ENCODE assay signal across 9 cellular contexts in genomic region chr15:60396560-60396963, GRCh38. TPM values are rescaled to one million over a fixed set of nuclear protein-coding genes. Genes with fewer than 3 reads are reported as not detected.
DNase-seq lines count a peak whose midpoint lies in the region; ATAC-seq and TF ChIP-seq lines count a peak whose summit lies in the region.
"Had no signal": no experiment of that assay in that cellular context is flagged by ENCODE, and none has a peak within 500 bp of the region (broad histone marks: within the 10 kb centered on the region; RNA-seq: fewer than 3 reads in every experiment).

No MANE protein-coding gene starts in this region.

- no peak for ATAC-seq in activated naive CD4-positive, alpha-beta T cell treated with anti-CD3 and anti-CD28 coated beads, Interleukin-2, amount 50 U/mL, for 72 hours
- no peak for ATAC-seq in upper lobe of right lung
- no peak for ATAC-seq in GM18498 (IDR thresholded peaks at IDR 0.05; ENCODE audit: unreplicated experiment)
- ATAC-seq in GM19467 (IDR thresholded peaks at IDR 0.05; ENCODE audit: unreplicated experiment) = no peak

- DNase-seq in activated naive CD4-positive, alpha-beta T cell treated with anti-CD3 and anti-CD28 coated beads, Interleukin-2, amount 10 ng/mL, durations not matched to agents 7 days and 5 days = no peak
- no peak for DNase-seq in activated naive CD4-positive, alpha-beta T cell treated with anti-CD3 and anti-CD28 coated beads, Interleukin-2, amount 50 U/mL, for 72 hours (ENCODE audit: low spot score in 2 of 2)
- DNase-seq in astrocyte of the hippocampus (ENCODE audit: low read depth, low spot score) (peak; percentile 55), lower leg skin (ENCODE audit: low spot score in 2 of 2) (no peak), upper lobe of right lung (no peak), NCI-H2171 (lab: John Stamatoyannopoulos, UW) (no peak)

- no peak for TF ChIP-seq POLR2A in lower leg skin (IDR thresholded peaks at IDR 0.05)

- peaks cover 70% of the 10 kb centered on the region for H3K4me1 Mint-ChIP-seq in activated naive CD4-positive, alpha-beta T cell treated with anti-CD3 and anti-CD28 coated beads, Interleukin-2, amount 10 ng/mL, durations not matched to agents 7 days and 5 days

- H3K4me1 ChIP-seq in upper lobe of right lung = peaks cover 51% of the 10 kb centered on the region

- H3K9me3 ChIP-seq in upper lobe of right lung = no peaks in the 10 kb centered on the region

- H3K9me3 Mint-ChIP-seq in activated naive CD4-positive, alpha-beta T cell treated with anti-CD3 and anti-CD28 coated beads, Interleukin-2, amount 10 ng/mL, durations not matched to agents 7 days and 5 days = no peaks in the 10 kb centered on the region
- H3K9me3 Mint-ChIP-seq in activated naive CD4-positive, alpha-beta T cell treated with anti-CD3 and anti-CD28 coated beads, Interleukin-2, amount 50 U/mL, for 72 hours = no peaks in the 10 kb centered on the region

- CTCF ChIA-PET in activated naive CD4-positive, alpha-beta T cell treated with anti-CD3 and anti-CD28 coated beads, Interleukin-2, amount 10 ng/mL, durations not matched to agents 7 days and 5 days (lab: Charles Lee) = interaction anchor here (0.6 kb wide), 1 partner anchor 771 kb away, joined by 3 read pairs; no protein-coding TSS in a partner anchor

- peak overlapping the region; percentile 95 for H3K27ac ChIP-seq in upper lobe of right lung
- H3K27ac ChIP-seq: HL-60 had no signal

- 5 to 10% methylated on average over 5 of the region's 5 CpGs for WGBS in lower leg skin, 2 donors

- H3K36me3 Mint-ChIP-seq in activated naive CD4-positive, alpha-beta T cell treated with anti-CD3 and anti-CD28 coated beads, Interleukin-2, amount 10 ng/mL, durations not matched to agents 7 days and 5 days = peaks cover 54% of the 10 kb centered on the region
- peaks cover 0 to 22% of the 10 kb centered on the region in 2 donors for H3K36me3 Mint-ChIP-seq in activated naive CD4-positive, alpha-beta T cell treated with anti-CD3 and anti-CD28 coated beads, Interleukin-2, amount 50 U/mL, for 72 hours

- TF ChIP-seq CTCF in lower leg skin (IDR thresholded peaks at IDR 0.05) (no peak), upper lobe of right lung (IDR thresholded peaks at IDR 0.05) (no peak)

- no peaks in the 10 kb centered on the region for H3K27me3 ChIP-seq in upper lobe of right lung

- peaks cover 14% of the 10 kb centered on the region for H3K27me3 Mint-ChIP-seq in activated naive CD4-positive, alpha-beta T cell treated with anti-CD3 and anti-CD28 coated beads, Interleukin-2, amount 10 ng/mL, durations not matched to agents 7 days and 5 days

- peaks cover 9% of the 10 kb centered on the region for H3K36me3 ChIP-seq in upper lobe of right lung

- peak overlapping the region; percentile 96 for H3K4me3 Mint-ChIP-seq in activated naive CD4-positive, alpha-beta T cell treated with anti-CD3 and anti-CD28 coated beads, Interleukin-2, amount 10 ng/mL, durations not matched to agents 7 days and 5 days

- intact Hi-C loops in lower leg skin (cut with DNase I; ENCODE audit: low total_unique reads) (no loop called here), upper lobe of right lung (cut with DNase I) (no loop called here)

- H3K4me3 ChIP-seq in lower leg skin (ENCODE audit: low read depth, poor library complexity, severe bottlenecking) = peak overlapping the region; percentile 97
- H3K4me3 ChIP-seq in upper lobe of right lung = peak overlapping the region; percentile 84

- peak overlapping the region; percentile 94 for H3K27ac Mint-ChIP-seq in activated naive CD4-positive, alpha-beta T cell treated with anti-CD3 and anti-CD28 coated beads, Interleukin-2, amount 10 ng/mL, durations not matched to agents 7 days and 5 days
- H3K27ac Mint-ChIP-seq in activated naive CD4-positive, alpha-beta T cell treated with anti-CD3 and anti-CD28 coated beads, Interleukin-2, amount 50 U/mL, for 72 hours = peak overlapping the region in 1 of 2 donors; percentile 70

RNA-seq across cellular contexts. Expression of gene ANXA2, which starts 1.2 kb away (rescaled TPM):
- total RNA-seq in activated naive CD4-positive, alpha-beta T cell treated with anti-CD3 and anti-CD28 coated beads, Interleukin-2, amount 50 U/mL, for 72 hours = 10 to 100 TPM; 28.8 to 92.4 TPM
- 1,000 to 10,000 TPM; 1,272 to 1,552 (median 1,345) TPM for total RNA-seq in lower leg skin
- 818 TPM for total RNA-seq in upper lobe of right lung
